In genomic region chr9:107636596-107637405, GRCh38 we compare ENCODE assay signal across 9 cellular contexts.
DNase-seq lines count a peak whose midpoint lies in the region; ATAC-seq and TF ChIP-seq lines count a peak whose summit lies in the region.
"Had no signal": no experiment of that assay in that cellular context is flagged by ENCODE, and none has a peak within 500 bp of the region (broad histone marks: within the 10 kb centered on the region; RNA-seq: fewer than 3 reads in every experiment).

No MANE protein-coding gene starts in this region.

- no peak for DNase-seq in AG04449 (ENCODE audit: low read depth, low spot score)
- DNase-seq in RWPE1 (ENCODE audit: low spot score) = no peak
- DNase-seq in fibroblast of the aortic adventitia (ENCODE audit: low read depth) = peak; percentile 65
- no peak for DNase-seq in trophoblast cell
- no peak for DNase-seq in NK-92 treated with Interleukin-12 subunit alpha and Interleukin-12 subunit beta, amount 100 ng/mL, for 24 hours (lab: John Stamatoyannopoulos, UW)
- DNase-seq in activated T-cell treated with anti-CD3 and anti-CD28 coated beads for 4 hours = no peak
- DNase-seq: activated CD4-positive, alpha-beta T cell treated with anti-CD3 and anti-CD28 coated beads for 36 hours had no signal

- H3K9me3 Mint-ChIP-seq in stimulated activated memory B cell treated with anti-CD40 and anti-IgM and Interleukin-4, amounts not matched to agents 10 μg/mL and 1 μg/mL and 100 μg/mL, for 72 hours = no peaks in the 10 kb centered on the region

- no peak overlapping the region for H3K18ac ChIP-seq in trophoblast cell (ENCODE audit: low read length)

- no peak overlapping the region for H2BK120ac ChIP-seq in trophoblast cell (ENCODE audit: insufficient read depth, low read length, poor library complexity)

- POLR2A ChIA-PET in AG04449 (lab: Yijun Ruan, JAX) (no interaction called here), RWPE1 (lab: Yijun Ruan, JAX; ENCODE audit: low non-redundant PET) (no interaction called here)

- H3K27me3 ChIP-seq in trophoblast cell (ENCODE audit: insufficient read depth, low read length) = no peaks in the 10 kb centered on the region

- H2BK5ac ChIP-seq in trophoblast cell (ENCODE audit: low read depth, low read length, poor library complexity) = no peak overlapping the region

- H3K23ac ChIP-seq in trophoblast cell (ENCODE audit: low read length) = no peak overlapping the region

- no peaks in the 10 kb centered on the region for H3K79me2 ChIP-seq in trophoblast cell (ENCODE audit: control insufficient read depth, insufficient read depth, low read length, poor library complexity)

- H2AFZ ChIP-seq in trophoblast cell (ENCODE audit: insufficient read depth, low read length, poor library complexity) = no peak overlapping the region

- peak overlapping the region; percentile 96 for H3K4me2 ChIP-seq in trophoblast cell (ENCODE audit: low read length)

- H3K9ac ChIP-seq in trophoblast cell (ENCODE audit: low read length) = no peak overlapping the region

- H3K27me3 Mint-ChIP-seq in stimulated activated memory B cell treated with anti-CD40 and anti-IgM and Interleukin-4, amounts not matched to agents 10 μg/mL and 1 μg/mL and 100 μg/mL, for 72 hours = peaks cover 60% of the 10 kb centered on the region

- H3K79me1 ChIP-seq in trophoblast cell (ENCODE audit: low read length) = peaks cover 5% of the 10 kb centered on the region

- no peak overlapping the region for H2BK12ac ChIP-seq in trophoblast cell (ENCODE audit: low read length)

- H3K27ac ChIP-seq in RWPE1 (peak overlapping the region; percentile 56; the same call in 1 of the 2 replicates), trophoblast cell (ENCODE audit: low read depth, low read length) (no peak overlapping the region)

- H3K4me3 ChIP-seq in AG04449 (ENCODE audit: low read depth, low read length) = peak overlapping the region; percentile 59
- peak overlapping the region; percentile 44 for H3K4me3 ChIP-seq in fibroblast of the aortic adventitia (ENCODE audit: low read depth, low read length)
- no peak overlapping the region for H3K4me3 ChIP-seq in trophoblast cell (ENCODE audit: low read depth, low read length)

- H3K4me1 Mint-ChIP-seq in stimulated activated memory B cell treated with anti-CD40 and anti-IgM and Interleukin-4, amounts not matched to agents 10 μg/mL and 1 μg/mL and 100 μg/mL, for 72 hours = peaks cover 23% of the 10 kb centered on the region

- H4K91ac ChIP-seq in trophoblast cell (ENCODE audit: low read depth, low read length) = peak overlapping the region; percentile 52

- no peak overlapping the region for H4K12ac ChIP-seq in trophoblast cell (ENCODE audit: low read depth, low read length)

- WGBS in trophoblast cell (ENCODE audit: extremely low coverage, insufficient coverage, insufficient read length) = no CpG with 5 or more reads among the region's 6 CpGs

- H3K14ac ChIP-seq in trophoblast cell (ENCODE audit: low read length) = no peak overlapping the region

- H3K4ac ChIP-seq in trophoblast cell (ENCODE audit: low read depth, low read length) = no peak overlapping the region

- no peak overlapping the region for H3K4me3 Mint-ChIP-seq in stimulated activated memory B cell treated with anti-CD40 and anti-IgM and Interleukin-4, amounts not matched to agents 10 μg/mL and 1 μg/mL and 100 μg/mL, for 72 hours
- H3K4me3 Mint-ChIP-seq: activated CD4-positive, alpha-beta T cell treated with anti-CD3 and anti-CD28 coated beads for 36 hours had no signal

- H3K36me3 ChIP-seq in trophoblast cell (ENCODE audit: control insufficient read depth in 1 of 2, insufficient read depth in 2 of 2, low read length in 2 of 2) = no peaks in the 10 kb centered on the region

- H3K9me3 ChIP-seq in trophoblast cell (ENCODE audit: insufficient read depth, low read depth, low read length) = no peaks in the 10 kb centered on the region

- no peaks in the 10 kb centered on the region for H3K36me3 Mint-ChIP-seq in stimulated activated memory B cell treated with anti-CD40 and anti-IgM and Interleukin-4, amounts not matched to agents 10 μg/mL and 1 μg/mL and 100 μg/mL, for 72 hours

- H2AK5ac ChIP-seq in trophoblast cell (ENCODE audit: low read length) = no peak overlapping the region

- CTCF ChIA-PET in AG04449 (lab: Yijun Ruan, JAX) = no interaction called here
- CTCF ChIA-PET in RWPE1 (lab: Yijun Ruan, JAX) = no interaction called here

- no peak for ATAC-seq in HG03439 (IDR thresholded peaks at IDR 0.05; ENCODE audit: unreplicated experiment)
- no peak for ATAC-seq in stimulated activated memory B cell treated with anti-CD40 and anti-IgM and Interleukin-4, amounts not matched to agents 10 μg/mL and 1 μg/mL and 100 μg/mL, for 72 hours
- ATAC-seq: activated CD4-positive, alpha-beta T cell treated with anti-CD3 and anti-CD28 coated beads for 36 hours had no signal

- TF ChIP-seq CTCF in AG04449 (IDR thresholded peaks at IDR 0.05; ENCODE audit: insufficient read depth, low read length, missing control alignments) = no peak
- no peak for TF ChIP-seq CTCF in RWPE1 (conservative IDR thresholded peaks at IDR 0.05; ENCODE audit: low read depth)
- no peak for TF ChIP-seq CTCF in fibroblast of the aortic adventitia (IDR thresholded peaks at IDR 0.05; ENCODE audit: insufficient read depth, low read length)

- H3K27ac Mint-ChIP-seq in stimulated activated memory B cell treated with anti-CD40 and anti-IgM and Interleukin-4, amounts not matched to agents 10 μg/mL and 1 μg/mL and 100 μg/mL, for 72 hours = no peak overlapping the region
- H3K27ac Mint-ChIP-seq: activated CD4-positive, alpha-beta T cell treated with anti-CD3 and anti-CD28 coated beads for 36 hours had no signal

- peaks cover 0 to 4% of the 10 kb centered on the region in 2 experiments for H3K4me1 ChIP-seq in trophoblast cell (ENCODE audit: control insufficient read depth in 1 of 2, insufficient read depth in 2 of 2, low read length in 2 of 2)

- peak overlapping the region; percentile 55 for H4K8ac ChIP-seq in trophoblast cell (ENCODE audit: low read depth, low read length)
